In genomic region chr2:206642075-206643025, GRCh38 we compare ENCODE assay signal across 8 cellular contexts. TPM values are rescaled to one million over a fixed set of nuclear protein-coding genes. Genes with fewer than 3 reads are reported as not detected.
DNase-seq lines count a peak whose midpoint lies in the region; FAIRE-seq and TF ChIP-seq lines count a peak whose summit lies in the region.

FAM237A (plus strand) TSS chr2:206642487; CDS start chr2:206644237, 1,750 bp downstream.

- TF ChIP-seq CTCF in dorsolateral prefrontal cortex (IDR thresholded peaks at IDR 0.05 in 54 of 56, conservative IDR thresholded peaks at IDR 0.05 in 2 of 56; ENCODE audit: low read depth in 1 of 56, partially characterized antibody in 56 of 56) = no peak
- no peak for TF ChIP-seq CTCF in D721Med (IDR thresholded peaks at IDR 0.05; ENCODE audit: insufficient read depth, missing control alignments)

- no peaks in the 10 kb centered on the region for H3K36me3 ChIP-seq in mesendoderm (ENCODE audit: control insufficient read depth, insufficient read depth, low read length)

- no peaks in the 10 kb centered on the region for H3K79me2 ChIP-seq in mesendoderm (ENCODE audit: control insufficient read depth, insufficient read depth, low read length)

- no peak within 1 kb of the TSS for H3K9ac ChIP-seq in mesendoderm (ENCODE audit: low read length)

- FAIRE-seq in D721Med (lab: Jason Lieb, UNC) = no peak

- DNase-seq in NCI-H1417 (lab: John Stamatoyannopoulos, UW) = peak in 2 of 3 experiments; percentile 16 to 18
- no peak for DNase-seq in NCI-H1417 treated with DMSO at 0.1 percent for 48 hours (lab: John Stamatoyannopoulos, UW)
- peak; percentile 57 for DNase-seq in NCI-H2227 treated with DMSO at 0.1 percent for 48 hours (lab: John Stamatoyannopoulos, UW)
- DNase-seq in dorsolateral prefrontal cortex = peak in 6 of 10 donors; percentile 6 to 44 (median 32)
- peak; percentile 82 for DNase-seq in mesendoderm
- no peak for DNase-seq in NCI-H82 (lab: John Stamatoyannopoulos, UW)
- no peak for DNase-seq in NCI-H1694 treated with DMSO at 0.1 percent for 48 hours (lab: John Stamatoyannopoulos, UW)
- no peak for DNase-seq in D721Med (ENCODE audit: insufficient read length, low spot score)

- H2BK120ac ChIP-seq in mesendoderm (ENCODE audit: low read depth, low read length) = no peak within 1 kb of the TSS

- H3K4me2 ChIP-seq in mesendoderm (ENCODE audit: low read length) = peak within 1 kb of the TSS; percentile 39

- H2BK15ac ChIP-seq in mesendoderm (replicated peaks; ENCODE audit: low read depth) = no peak within 1 kb of the TSS

- intact Hi-C loops in dorsolateral prefrontal cortex (cut with DNase I) = no loop called here

- H4K5ac ChIP-seq in mesendoderm (ENCODE audit: low read length) = no peak within 1 kb of the TSS

- H3K23ac ChIP-seq in mesendoderm (ENCODE audit: low read length) = no peak within 1 kb of the TSS

- H3K4ac ChIP-seq in mesendoderm (ENCODE audit: low read depth, low read length) = no peak within 1 kb of the TSS

- no peaks in the 10 kb centered on the region for H3K79me1 ChIP-seq in mesendoderm (ENCODE audit: low read length)

- H3K27ac ChIP-seq in dorsolateral prefrontal cortex (no peak within 1 kb of the TSS), mesendoderm (ENCODE audit: low read depth, low read length) (no peak within 1 kb of the TSS)

- H3K27me3 ChIP-seq in dorsolateral prefrontal cortex (peaks cover 0 to 61% (median 34%) of the 10 kb centered on the region in 45 donors), mesendoderm (ENCODE audit: insufficient read depth, low read length, poor library complexity) (peaks cover 13% of the 10 kb centered on the region)

- H3K56ac ChIP-seq in mesendoderm (ENCODE audit: low read length) = no peak within 1 kb of the TSS

- WGBS in mesendoderm (ENCODE audit: extremely low coverage, insufficient coverage, low lambda C conversion rate) = no CpG with 5 or more reads among the region's 56 CpGs

- peak within 1 kb of the TSS in 55 of 59 donors; percentile 1 to 61 (median 43) for H3K4me3 ChIP-seq in dorsolateral prefrontal cortex
- peak within 1 kb of the TSS; percentile 4 for H3K4me3 ChIP-seq in mesendoderm (ENCODE audit: low read length)

- no peak within 1 kb of the TSS for H3K18ac ChIP-seq in mesendoderm (ENCODE audit: low read length)

- H2AK5ac ChIP-seq in mesendoderm (ENCODE audit: low read length) = no peak within 1 kb of the TSS

- no peak within 1 kb of the TSS for H2BK5ac ChIP-seq in mesendoderm (ENCODE audit: low read length)

- no peak within 1 kb of the TSS for H4K8ac ChIP-seq in mesendoderm (ENCODE audit: low read depth, low read length)

- no peaks in the 10 kb centered on the region for H3K4me1 ChIP-seq in mesendoderm (ENCODE audit: control insufficient read depth, low read depth, low read length)

RNA-seq across cellular contexts. Expression of gene FAM237A, which starts in this region (rescaled TPM):
- 10 to 100 TPM in 1 of 120 experiments, 1 to 10 TPM in 41, under 1 TPM in 17, not detected in 61; 0.44 to 10.5 (median 1.6) TPM for total RNA-seq in dorsolateral prefrontal cortex
- not detected for polyA plus RNA-seq in mesendoderm (2013, experiment 1 of 2)
- not detected for polyA plus RNA-seq in mesendoderm (2013, experiment 2 of 2)

Comparison
In these comparisons a context has a peak if more than half of its experiments do, and no peak if none do; other contexts are left out.
1. DNase-seq: peak in NCI-H1417 (2 of 3), NCI-H2227 treated with DMSO at 0.1 percent for 48 hours (single experiment), dorsolateral prefrontal cortex (6 of 10) and mesendoderm (single experiment); none in NCI-H1417 treated with DMSO at 0.1 percent for 48 hours (single experiment), NCI-H82 (single experiment), NCI-H1694 treated with DMSO at 0.1 percent for 48 hours (single experiment) and D721Med (single experiment).